ENCODE assay signal across 6 cellular contexts in the genomic region with DNA sequence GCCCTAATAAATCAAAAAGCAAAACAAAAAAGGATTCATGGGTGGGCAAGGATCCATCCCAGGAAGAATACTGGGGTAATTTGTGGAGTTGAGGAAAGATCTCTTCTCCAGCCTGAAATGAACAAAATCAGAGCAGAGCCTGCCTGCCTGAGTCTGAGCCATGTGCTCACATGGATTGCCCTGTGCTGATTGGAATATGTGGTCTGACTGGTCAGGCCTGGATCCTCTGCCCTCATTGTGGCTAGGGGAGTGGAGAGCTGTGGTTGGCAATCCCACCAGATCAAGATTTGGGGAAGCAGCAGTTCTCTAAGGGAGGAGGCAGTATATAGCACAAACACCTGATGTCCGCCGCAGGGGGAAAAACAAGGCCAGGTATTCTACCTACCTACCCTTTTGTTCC.
"Had no signal": no experiment of that assay in that cellular context is flagged by ENCODE, and none has a peak within 500 bp of the region (broad histone marks: within the 10 kb centered on the region; RNA-seq: fewer than 3 reads in every experiment).

No MANE protein-coding gene starts in this region.

- DNase-seq: GM23248, GOT3, H7, HCEC 1CT, IMR-90 had no signal

- H2AFZ ChIP-seq: GM23248 had no signal

- H3K9ac ChIP-seq: GM23248 had no signal

- H3K27ac ChIP-seq: GM23248 had no signal

- ATAC-seq: K562 had no signal

- H3K4me3 ChIP-seq: GM23248, K562 had no signal
